In the genomic region with DNA sequence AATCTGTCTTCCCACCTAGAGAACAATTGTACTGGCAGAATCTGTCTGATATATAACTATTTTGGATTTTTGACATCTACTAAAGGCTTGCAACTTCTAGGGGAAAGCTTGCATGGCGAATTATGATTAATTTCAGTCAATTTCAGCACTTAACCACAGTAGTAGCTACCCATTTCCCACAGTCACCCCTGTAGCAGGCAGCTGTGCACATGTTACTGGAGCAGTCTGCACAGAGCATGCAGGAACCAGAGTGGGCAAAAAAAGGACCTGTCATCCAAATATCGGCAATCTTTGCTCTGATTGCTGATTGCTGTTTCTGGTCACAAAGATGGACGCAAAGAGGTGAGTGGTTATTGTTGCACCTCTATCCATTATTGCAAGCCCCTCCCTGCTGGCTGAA, we compare ENCODE assay signal across 19 cellular contexts.
DNase-seq lines count a peak whose midpoint lies in the region; ATAC-seq, FAIRE-seq and TF ChIP-seq lines count a peak whose summit lies in the region.
"Had no signal": no experiment of that assay in that cellular context is flagged by ENCODE, and none has a peak within 500 bp of the region (broad histone marks: within the 10 kb centered on the region; RNA-seq: fewer than 3 reads in every experiment).

No MANE protein-coding gene starts in this region.

- WGBS in GM12878 (ENCODE audit: insufficient coverage, insufficient replicate concordance, low lambda C conversion rate, missing lambda C conversion rate), result 53% methylated on average over 3 of the region's 3 CpGs

- no peak overlapping the region for H3K9ac ChIP-seq in GM12878 (ENCODE audit: control insufficient read depth, insufficient read depth, low read length)
- H3K9ac ChIP-seq: BLaER1 treated with 17β-estradiol and CSF1 and Interleukin-3, amounts not matched to agents 10 nM and 100 nM had no signal

- no peak overlapping the region for H3K27ac ChIP-seq in GM12878 (ENCODE audit: control insufficient read depth, insufficient read depth)
- H3K27ac ChIP-seq in CD4-positive, alpha-beta T cell (ENCODE audit: low read depth, low read length), result no peak overlapping the region
- H3K27ac ChIP-seq: BLaER1 treated with 17β-estradiol and CSF1 and Interleukin-3, amounts not matched to agents 10 nM and 100 nM had no signal

- H3K27me3 Mint-ChIP-seq in CD4-positive, alpha-beta T cell, result no peaks in the 10 kb centered on the region
- H3K27me3 Mint-ChIP-seq: B cell; CD8-positive, alpha-beta memory T cell; IgD-negative memory B cell had no signal

- TF ChIP-seq EP300 in GM12878 (IDR thresholded peaks at IDR 0.05; ENCODE audit: borderline replicate concordance in 1 of 2, control insufficient read depth in 1 of 2, low read depth in 2 of 2, low read length in 2 of 2), result no peak

- H3K27ac Mint-ChIP-seq in CD4-positive, alpha-beta T cell, result no peak overlapping the region
- H3K27ac Mint-ChIP-seq: B cell; CD8-positive, alpha-beta memory T cell; H9; IgD-negative memory B cell had no signal

- no peak overlapping the region for H3K4me3 ChIP-seq in GM12878
- H3K4me3 ChIP-seq: BLaER1 treated with 17β-estradiol and CSF1 and Interleukin-3, amounts not matched to agents 10 nM and 100 nM had no signal

- H3K36me3 ChIP-seq in GM12878 (ENCODE audit: control insufficient read depth in 2 of 2, insufficient read depth in 2 of 2, low read length in 1 of 2), result no peaks in the 10 kb centered on the region
- H3K36me3 ChIP-seq: BLaER1 treated with 17β-estradiol and CSF1 and Interleukin-3, amounts not matched to agents 10 nM and 100 nM had no signal

- no peaks in the 10 kb centered on the region for H4K20me1 ChIP-seq in GM12878 (ENCODE audit: control insufficient read depth, insufficient read depth)
- H4K20me1 ChIP-seq: BLaER1 treated with 17β-estradiol and CSF1 and Interleukin-3, amounts not matched to agents 10 nM and 100 nM had no signal

- DNase-seq in GM12878 (ENCODE audit: low read depth, low spot score), result no peak
- no peak for DNase-seq in CD4-positive, alpha-beta T cell
- DNase-seq in GM20000 (ENCODE audit: low spot score), result no peak
- no peak for DNase-seq in stimulated activated CD4-positive, alpha-beta T cell treated with anti-CD3 and anti-CD28 coated beads, Interleukin-2, amount 100 ng/mL, for 48 hours
- DNase-seq: CD8-positive, alpha-beta memory T cell; COR-L47; DMS 273 treated with DMSO at 0.1 percent for 48 hours; DMS53; GDM1; GOT3; H9; Karpas-422; KBM-7 had no signal

- FAIRE-seq in GM12878 (lab: Jason Lieb, UNC), result no peak
- FAIRE-seq: HepG2 had no signal

- intact Hi-C loops in GM12878 (cut with micrococcal nuclease; ENCODE audit: unreplicated experiment), result loop anchor here (10.0 kb wide), 1 partner anchor 513 kb away; no protein-coding TSS in a partner anchor
- intact Hi-C loops in CD4-positive, alpha-beta T cell (cut with DNase I, micrococcal nuclease), result no loop called here

- no peaks in the 10 kb centered on the region for H3K9me3 ChIP-seq in GM12878 (replicated peaks; ENCODE audit: control insufficient read depth, insufficient read depth, low read length)
- H3K9me3 ChIP-seq in CD4-positive, alpha-beta T cell (ENCODE audit: control insufficient read depth, low read length), result no peaks in the 10 kb centered on the region
- H3K9me3 ChIP-seq: BLaER1 treated with 17β-estradiol and CSF1 and Interleukin-3, amounts not matched to agents 10 nM and 100 nM had no signal

- no peaks in the 10 kb centered on the region for H3K9me3 Mint-ChIP-seq in CD4-positive, alpha-beta T cell
- H3K9me3 Mint-ChIP-seq: H9 had no signal

- POLR2A ChIA-PET in GM12878 (lab: Charles Lee), result no interaction called here
- POLR2A ChIA-PET in CD4-positive, alpha-beta T cell (lab: Charles Lee), result no interaction called here

- no peak for TF ChIP-seq RAD21 in GM12878 (IDR thresholded peaks at IDR 0.05; ENCODE audit: insufficient read depth, low read depth, low read length)

- peak; percentile 51 for ATAC-seq in GM18502 (IDR thresholded peaks at IDR 0.05; ENCODE audit: poor library complexity, unreplicated experiment)
- peak; percentile 54 for ATAC-seq in HG02938 (IDR thresholded peaks at IDR 0.05; ENCODE audit: unreplicated experiment)
- peak; percentile 21; the same call in 1 of the 3 replicates for ATAC-seq in GM12878
- no peak for ATAC-seq in CD4-positive, alpha-beta T cell (ENCODE audit: poor library complexity)
- ATAC-seq: HepG2 had no signal

- BruUV-seq in GM12878 (replicated peaks; lab: Mats Ljungman, UMichigan), result no TSS peak

- H3K4me1 Mint-ChIP-seq in CD4-positive, alpha-beta T cell (ENCODE audit: low read depth), result no peaks in the 10 kb centered on the region
- H3K4me1 Mint-ChIP-seq: B cell; CD8-positive, alpha-beta memory T cell; H9 had no signal

- SMC1A ChIA-PET in GM12878 (lab: Charles Lee; ENCODE audit: uncharacterized antibody, unreplicated experiment), result interaction anchor here (1.4 kb wide), 2 partner anchors 8 to 10 kb away, joined by 4 to 12 read pairs; no protein-coding TSS in a partner anchor

- CTCF ChIA-PET in GM12878 (lab: Yijun Ruan, JAX), result no interaction called here
- CTCF ChIA-PET in CD4-positive, alpha-beta T cell (lab: Charles Lee), result no interaction called here

- H2AFZ ChIP-seq in GM12878 (ENCODE audit: control insufficient read depth, low read depth, low read length), result no peak overlapping the region

- RAD21 ChIA-PET in GM12878 (lab: Charles Lee; ENCODE audit: unreplicated experiment), result interaction anchor here (1.0 to 2.0 kb wide), 2 partner anchors 9 to 34 kb away, joined by 3 to 7 read pairs; no protein-coding TSS in a partner anchor

- TF ChIP-seq CTCF in GM12878 (IDR thresholded peaks at IDR 0.05 in 2 of 3, conservative IDR thresholded peaks at IDR 0.05 in 1 of 3; ENCODE audit: control insufficient read depth in 2 of 3, extremely low read depth in 1 of 3, insufficient read depth in 1 of 3, low read depth in 3 of 3, low read length in 3 of 3) (no peak), GM20000 (IDR thresholded peaks at IDR 0.05; ENCODE audit: extremely low read depth, missing control alignments) (no peak)
- TF ChIP-seq CTCF in CD4-positive, alpha-beta T cell (IDR thresholded peaks at IDR 0.05), result no peak

- H3K4me3 Mint-ChIP-seq in CD4-positive, alpha-beta T cell, result no peak overlapping the region
- H3K4me3 Mint-ChIP-seq: B cell; CD8-positive, alpha-beta memory T cell; H9; IgD-negative memory B cell had no signal

- H3K4me2 ChIP-seq in GM12878 (ENCODE audit: control insufficient read depth, insufficient read depth), result no peak overlapping the region
- H3K4me2 ChIP-seq: BLaER1 treated with 17β-estradiol and CSF1 and Interleukin-3, amounts not matched to agents 10 nM and 100 nM had no signal

- no peaks in the 10 kb centered on the region for H3K36me3 Mint-ChIP-seq in CD4-positive, alpha-beta T cell (ENCODE audit: low read depth)
- H3K36me3 Mint-ChIP-seq: CD8-positive, alpha-beta memory T cell; IgD-negative memory B cell had no signal

- no peaks in the 10 kb centered on the region for H3K27me3 ChIP-seq in GM12878 (replicated peaks in 1 of 2; ENCODE audit: control insufficient read depth in 2 of 2, insufficient read depth in 2 of 2, low read length in 1 of 2)
- H3K27me3 ChIP-seq in CD4-positive, alpha-beta T cell (ENCODE audit: control insufficient read depth, insufficient read depth, low read length), result no peaks in the 10 kb centered on the region
- H3K27me3 ChIP-seq: BLaER1 treated with 17β-estradiol and CSF1 and Interleukin-3, amounts not matched to agents 10 nM and 100 nM had no signal

- no peaks in the 10 kb centered on the region for H3K4me1 ChIP-seq in GM12878 (ENCODE audit: control insufficient read depth, insufficient read depth, low read length)
- H3K4me1 ChIP-seq: BLaER1 treated with 17β-estradiol and CSF1 and Interleukin-3, amounts not matched to agents 10 nM and 100 nM had no signal

- no peak for TF ChIP-seq POLR2A in GM12878 (IDR thresholded peaks at IDR 0.05; ENCODE audit: low read depth, low read length)

- in situ Hi-C loops in GM12878 (cut with MboI), result no loop called here

- no peaks in the 10 kb centered on the region for H3K79me2 ChIP-seq in GM12878 (ENCODE audit: control insufficient read depth, insufficient read depth, low read length)

TF ChIP-seq in GM12878, 131 proteins besides CTCF, POLR2A, EP300 and RAD21 (continues in another document):
- TF ChIP-seq, protein P1, sequence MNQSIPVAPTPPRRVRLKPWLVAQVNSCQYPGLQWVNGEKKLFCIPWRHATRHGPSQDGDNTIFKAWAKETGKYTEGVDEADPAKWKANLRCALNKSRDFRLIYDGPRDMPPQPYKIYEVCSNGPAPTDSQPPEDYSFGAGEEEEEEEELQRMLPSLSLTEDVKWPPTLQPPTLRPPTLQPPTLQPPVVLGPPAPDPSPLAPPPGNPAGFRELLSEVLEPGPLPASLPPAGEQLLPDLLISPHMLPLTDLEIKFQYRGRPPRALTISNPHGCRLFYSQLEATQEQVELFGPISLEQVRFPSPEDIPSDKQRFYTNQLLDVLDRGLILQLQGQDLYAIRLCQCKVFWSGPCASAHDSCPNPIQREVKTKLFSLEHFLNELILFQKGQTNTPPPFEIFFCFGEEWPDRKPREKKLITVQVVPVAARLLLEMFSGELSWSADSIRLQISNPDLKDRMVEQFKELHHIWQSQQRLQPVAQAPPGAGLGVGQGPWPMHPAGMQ (IDR thresholded peaks at IDR 0.05; ENCODE audit: borderline replicate concordance), result no peak
- TF ChIP-seq, protein P2, sequence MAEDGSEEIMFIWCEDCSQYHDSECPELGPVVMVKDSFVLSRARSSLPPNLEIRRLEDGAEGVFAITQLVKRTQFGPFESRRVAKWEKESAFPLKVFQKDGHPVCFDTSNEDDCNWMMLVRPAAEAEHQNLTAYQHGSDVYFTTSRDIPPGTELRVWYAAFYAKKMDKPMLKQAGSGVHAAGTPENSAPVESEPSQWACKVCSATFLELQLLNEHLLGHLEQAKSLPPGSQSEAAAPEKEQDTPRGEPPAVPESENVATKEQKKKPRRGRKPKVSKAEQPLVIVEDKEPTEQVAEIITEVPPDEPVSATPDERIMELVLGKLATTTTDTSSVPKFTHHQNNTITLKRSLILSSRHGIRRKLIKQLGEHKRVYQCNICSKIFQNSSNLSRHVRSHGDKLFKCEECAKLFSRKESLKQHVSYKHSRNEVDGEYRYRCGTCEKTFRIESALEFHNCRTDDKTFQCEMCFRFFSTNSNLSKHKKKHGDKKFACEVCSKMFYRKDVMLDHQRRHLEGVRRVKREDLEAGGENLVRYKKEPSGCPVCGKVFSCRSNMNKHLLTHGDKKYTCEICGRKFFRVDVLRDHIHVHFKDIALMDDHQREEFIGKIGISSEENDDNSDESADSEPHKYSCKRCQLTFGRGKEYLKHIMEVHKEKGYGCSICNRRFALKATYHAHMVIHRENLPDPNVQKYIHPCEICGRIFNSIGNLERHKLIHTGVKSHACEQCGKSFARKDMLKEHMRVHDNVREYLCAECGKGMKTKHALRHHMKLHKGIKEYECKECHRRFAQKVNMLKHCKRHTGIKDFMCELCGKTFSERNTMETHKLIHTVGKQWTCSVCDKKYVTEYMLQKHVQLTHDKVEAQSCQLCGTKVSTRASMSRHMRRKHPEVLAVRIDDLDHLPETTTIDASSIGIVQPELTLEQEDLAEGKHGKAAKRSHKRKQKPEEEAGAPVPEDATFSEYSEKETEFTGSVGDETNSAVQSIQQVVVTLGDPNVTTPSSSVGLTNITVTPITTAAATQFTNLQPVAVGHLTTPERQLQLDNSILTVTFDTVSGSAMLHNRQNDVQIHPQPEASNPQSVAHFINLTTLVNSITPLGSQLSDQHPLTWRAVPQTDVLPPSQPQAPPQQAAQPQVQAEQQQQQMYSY (CRISPR knock-in tag; IDR thresholded peaks at IDR 0.05), result no peak
- no peak for TF ChIP-seq SRF (IDR thresholded peaks at IDR 0.05; ENCODE audit: low read depth in 2 of 2, low read length in 2 of 2)
